Comparison of ENCODE assay signal across 8 cellular contexts in genomic region chrX:104165894-104166734, GRCh38. TPM values are rescaled to one million over a fixed set of nuclear protein-coding genes. Genes with fewer than 3 reads are reported as not detected.
DNase-seq lines count a peak whose midpoint lies in the region; ATAC-seq, FAIRE-seq and TF ChIP-seq lines count a peak whose summit lies in the region.

TSS of gene FAM199X (plus strand) at chrX:104166453. CDS start at chrX:104166786, 333 bp downstream.

- peak in 2 of 3 experiments; percentile 58 to 73 for TF ChIP-seq CTCF in keratinocyte (optimal IDR thresholded peaks at IDR 0.05 in 1 of 3, IDR thresholded peaks at IDR 0.05 in 1 of 3, conservative IDR thresholded peaks at IDR 0.05 in 1 of 3; ENCODE audit: extremely low read depth in 1 of 3, insufficient read depth in 2 of 3, low read length in 3 of 3)

- DNase-seq in AML-193 (lab: John Stamatoyannopoulos, UW) = peak; percentile 59 to 68
- peak; percentile 92 for DNase-seq in NCI-H345 (lab: John Stamatoyannopoulos, UW)
- peak; percentile 49 to 73 (median 68) for DNase-seq in activated CD4-positive, CD25-positive, alpha-beta regulatory T cell (lab: John Stamatoyannopoulos, UW)
- peak; percentile 68 to 69 for DNase-seq in central memory CD8-positive, alpha-beta T cell (ENCODE audit: low spot score in 2 of 2)
- DNase-seq in keratinocyte (ENCODE audit: low read depth, low spot score) = no peak
- DNase-seq in stimulated activated CD4-positive, alpha-beta T cell treated with anti-CD3 and anti-CD28 coated beads, Interleukin-12 subunit alpha, Interleukin-12 subunit beta, amount 100 ng/mL, for 48 hours (ENCODE audit: low read depth in 2 of 3, low spot score in 1 of 3) = peak; percentile 69 to 76 (median 72)

- H3K36me3 ChIP-seq in keratinocyte (ENCODE audit: control insufficient read depth in 2 of 2, extremely low read depth in 1 of 2, insufficient read depth in 2 of 2, low read length in 2 of 2) = no peaks in the 10 kb centered on the region

- peak within 1 kb of the TSS; percentile 83 for H3K4me3 Mint-ChIP-seq in central memory CD8-positive, alpha-beta T cell

- peak within 1 kb of the TSS; percentile 86 for H3K27ac Mint-ChIP-seq in central memory CD8-positive, alpha-beta T cell (ENCODE audit: low read depth)

- no peaks in the 10 kb centered on the region for H3K4me1 ChIP-seq in keratinocyte (ENCODE audit: control insufficient read depth, extremely low read depth, insufficient read depth, low read length)

- no peaks in the 10 kb centered on the region for H3K9me3 ChIP-seq in keratinocyte (ENCODE audit: control insufficient read depth, low read depth, low read length)

- no peaks in the 10 kb centered on the region for H3K27me3 Mint-ChIP-seq in central memory CD8-positive, alpha-beta T cell

- peak; percentile 20 for FAIRE-seq in keratinocyte (lab: Jason Lieb, UNC)

- no peaks in the 10 kb centered on the region for H3K9me3 Mint-ChIP-seq in central memory CD8-positive, alpha-beta T cell

- peak within 1 kb of the TSS; percentile 91 for H3K4me2 ChIP-seq in keratinocyte (ENCODE audit: control insufficient read depth, extremely low read depth, insufficient read depth, low read depth, low read length)

- H3K27me3 ChIP-seq in keratinocyte (ENCODE audit: control insufficient read depth, extremely low read depth, insufficient read depth, low read length) = no peaks in the 10 kb centered on the region

- H3K79me2 ChIP-seq in keratinocyte (ENCODE audit: control insufficient read depth, insufficient read depth, low read length) = peaks cover 43% of the 10 kb centered on the region

- ATAC-seq in GM19025 (IDR thresholded peaks at IDR 0.05; ENCODE audit: low read depth, unreplicated experiment) (peak; percentile 95), HG03280 (IDR thresholded peaks at IDR 0.05; ENCODE audit: unreplicated experiment) (peak; percentile 98)
- peak; percentile 93 for ATAC-seq in central memory CD8-positive, alpha-beta T cell (replicated peaks; ENCODE audit: extremely low read depth, poor library complexity, severe bottlenecking)

- no peaks in the 10 kb centered on the region for H4K20me1 ChIP-seq in keratinocyte (ENCODE audit: control insufficient read depth, extremely low read depth, insufficient read depth, low read length)

- H3K9ac ChIP-seq in keratinocyte (ENCODE audit: control insufficient read depth, extremely low read depth, insufficient read depth, low read length) = peak within 1 kb of the TSS; percentile 71

- H3K27ac ChIP-seq in keratinocyte (ENCODE audit: control insufficient read depth, insufficient read depth, low read length) = peak within 1 kb of the TSS; percentile 36

- dilution Hi-C loops in keratinocyte (cut with MboI; ENCODE audit: extremely low pct_ligation_motif_present, low sequenced_read_pairs) = no loop called here

- H3K9me1 ChIP-seq in keratinocyte (ENCODE audit: control insufficient read depth, extremely low read depth, insufficient read depth, low read length) = no peaks in the 10 kb centered on the region

- peaks cover 35% of the 10 kb centered on the region for H3K4me1 Mint-ChIP-seq in central memory CD8-positive, alpha-beta T cell

- peak within 1 kb of the TSS; percentile 63 to 86 (median 69) for H3K4me3 ChIP-seq in keratinocyte (ENCODE audit: control insufficient read depth in 2 of 3, extremely low read depth in 1 of 3, insufficient read depth in 2 of 3, low read depth in 1 of 3, low read length in 3 of 3)

- peak within 1 kb of the TSS; percentile 92 for H2AFZ ChIP-seq in keratinocyte (ENCODE audit: control insufficient read depth, low read length)

- H3K36me3 Mint-ChIP-seq in central memory CD8-positive, alpha-beta T cell (ENCODE audit: insufficient read depth) = peaks cover 10% of the 10 kb centered on the region

RNA-seq across cellular contexts. Expression of gene FAM199X, which starts in this region (rescaled TPM):
- 7.6 to 16.1 TPM (median 9.2 TPM) in 3 replicates for polyA plus RNA-seq in keratinocyte
- 5.6 TPM for polyA plus RNA-seq in keratinocyte (2011; ENCODE audit: low read depth)
- 6.7 and 8.7 TPM in 2 replicates for polyA plus RNA-seq in keratinocyte (2011; cell fraction: cytosol; rRNA removed)
- 10.9 and 14.0 TPM in 2 replicates for polyA plus RNA-seq in keratinocyte (2011; cell fraction: nucleus; rRNA removed)
- polyA plus RNA-seq in keratinocyte (2012; ENCODE audit: low replicate concordance) = 9.0 and 17.9 TPM in 2 replicates
- polyA minus RNA-seq in keratinocyte = 3.2 to 15.6 TPM (median 7.3 TPM) in 3 replicates
- polyA minus RNA-seq in keratinocyte (2011; cell fraction: cytosol; rRNA and poly(A)+ RNA removed) = 11.1 TPM
- 8.2 and 14.6 TPM in 2 replicates for polyA minus RNA-seq in keratinocyte (2011; cell fraction: nucleus; rRNA and poly(A)+ RNA removed)
